Comparison of ENCODE assay signal across 18 cellular contexts in the genomic region with DNA sequence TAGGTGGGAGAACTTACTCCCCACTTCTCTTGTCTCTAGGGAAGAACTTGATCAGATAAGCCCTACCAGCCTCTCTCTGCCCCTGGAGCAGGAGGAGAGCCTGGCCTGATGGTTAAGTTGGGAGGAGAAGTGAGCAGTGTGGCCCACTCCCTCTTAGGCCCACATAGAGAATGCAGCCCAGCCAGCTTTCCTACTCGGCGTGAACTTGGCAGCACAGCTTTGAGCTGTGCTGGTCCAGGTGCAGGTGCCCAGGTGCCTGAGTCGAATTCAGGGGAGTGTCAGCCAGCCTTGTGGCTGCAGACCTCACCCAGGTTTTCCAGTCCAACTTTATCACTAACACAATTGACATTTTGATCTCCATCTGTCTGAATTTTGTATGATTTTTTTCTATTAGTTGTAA.
"Had no signal": no experiment of that assay in that cellular context is flagged by ENCODE, and none has a peak within 500 bp of the region (broad histone marks: within the 10 kb centered on the region; RNA-seq: fewer than 3 reads in every experiment).

No MANE protein-coding gene starts in this region.

- H3K27ac ChIP-seq: dorsolateral prefrontal cortex, neural progenitor cell, psoas muscle, sigmoid colon, thoracic aorta, tibial nerve, vagina had no signal

- H3K27me3 ChIP-seq: dorsolateral prefrontal cortex, neural progenitor cell, sigmoid colon, tibial nerve, vagina had no signal

- DNase-seq: effector CD4-positive, alpha-beta T cell; hypothalamus; kidney; mesenchymal stem cell; naive thymus-derived CD4-positive, alpha-beta T cell; nucleus accumbens; psoas muscle; right cardiac atrium; sigmoid colon; stimulated activated CD4-positive, alpha-beta T cell treated with anti-CD3 and anti-CD28 coated beads, Interleukin-2, amount 100 ng/mL, for 24 hours; stimulated activated CD4-positive, alpha-beta T cell treated with anti-CD3 and anti-CD28 coated beads, Interleukin-4, amount 100 ng/mL, for 24 hours; stimulated activated naive B cell treated with anti-CD40 and anti-IgM and Interleukin-4, amounts not matched to agents 10 μg/mL and 1 μg/mL and 100 μg/mL, for 72 hours had no signal

- H3K4me1 ChIP-seq: neural progenitor cell, psoas muscle, sigmoid colon, vagina had no signal

- H3K36me3 ChIP-seq: neural progenitor cell, sigmoid colon, thoracic aorta, tibial nerve, vagina had no signal

- H2AFZ ChIP-seq: neural progenitor cell had no signal

- H3K9ac ChIP-seq: neural progenitor cell had no signal

- H3K9me3 ChIP-seq: psoas muscle, sigmoid colon, thoracic aorta, vagina had no signal

- H3K4me3 ChIP-seq: dorsolateral prefrontal cortex, neural progenitor cell, psoas muscle, sigmoid colon, thoracic aorta, tibial nerve, vagina had no signal

- ATAC-seq: left lobe of liver; naive thymus-derived CD4-positive, alpha-beta T cell; psoas muscle; right cardiac atrium; stimulated activated naive B cell treated with anti-CD40 and anti-IgM and Interleukin-4, amounts not matched to agents 10 μg/mL and 1 μg/mL and 100 μg/mL, for 72 hours had no signal

- H3K4me2 ChIP-seq: neural progenitor cell had no signal
